In the genomic region with DNA sequence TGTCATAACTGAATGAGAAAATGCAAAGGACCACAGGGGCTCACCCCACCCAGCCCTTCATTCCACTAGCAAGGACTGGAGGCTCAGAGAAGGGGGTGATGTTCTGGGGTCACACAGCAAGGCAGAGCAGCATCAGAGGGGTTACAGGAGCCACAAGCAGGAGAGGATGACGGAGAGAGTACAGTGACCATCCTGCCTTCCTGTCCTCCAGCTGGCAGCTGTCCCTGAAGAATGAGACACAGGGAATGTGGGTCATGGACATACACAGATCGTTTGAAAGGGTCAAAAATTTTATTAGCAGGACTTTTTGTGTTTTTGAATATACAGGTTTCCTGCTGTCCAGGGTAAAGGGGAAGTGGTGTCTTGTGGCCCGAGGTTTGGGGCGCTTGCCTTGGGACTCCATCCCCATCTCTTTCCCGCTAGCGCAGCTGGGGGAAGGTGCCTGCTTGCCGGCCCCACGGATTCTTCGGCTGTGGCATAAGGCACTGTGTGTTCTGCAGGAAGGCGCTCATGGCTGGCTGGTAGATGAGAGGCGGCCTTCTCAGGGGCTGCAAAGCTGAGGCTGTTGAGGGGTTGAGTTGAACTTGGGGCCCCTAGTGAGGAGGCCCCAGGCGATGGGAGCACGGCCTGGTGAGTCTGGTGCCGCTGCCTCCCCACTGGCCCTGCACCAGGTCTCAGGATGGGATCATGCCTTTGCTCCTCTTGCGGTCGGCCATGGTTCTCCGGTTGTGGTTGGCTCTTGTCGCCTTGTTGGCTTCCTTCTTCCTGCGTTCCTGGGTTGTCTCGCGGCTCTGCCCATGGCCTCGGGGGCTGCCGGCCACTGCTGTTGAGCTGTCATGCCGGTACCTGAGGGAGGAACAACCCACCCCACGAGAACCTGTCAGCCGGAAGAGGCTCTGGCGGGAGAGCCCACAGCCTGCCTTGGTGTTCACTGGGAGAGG, we compare ENCODE assay signal across 14 cellular contexts. TPM values are rescaled to one million over a fixed set of nuclear protein-coding genes. Genes with fewer than 3 reads are reported as not detected.
A peak's percentile ranks its signal among the peaks of the same experiment; 100 is the strongest.
DNase-seq lines count a peak whose midpoint lies in the region; ATAC-seq and TF ChIP-seq lines count a peak whose summit lies in the region.
"Had no signal": no experiment of that assay in that cellular context is flagged by ENCODE, and none has a peak within 500 bp of the region (broad histone marks: within the 10 kb centered on the region; RNA-seq: fewer than 3 reads in every experiment).

No MANE protein-coding gene starts in this region.

- H3K36me3 ChIP-seq in adrenal gland (replicated peaks in 1 of 2): peaks cover 0 to 53% of the 10 kb centered on the region in 2 donors

- H3K4me1 Mint-ChIP-seq in stimulated activated naive CD8-positive, alpha-beta T cell treated with anti-CD3 and anti-CD28 coated beads, Interleukin-15, amount 100 ng/mL, for 72 hours: no peaks in the 10 kb centered on the region
- peaks cover 30% of the 10 kb centered on the region for H3K4me1 Mint-ChIP-seq in nephron progenitor cell

- no peaks in the 10 kb centered on the region for H3K27me3 ChIP-seq in adrenal gland
- H3K27me3 ChIP-seq: SJSA1 had no signal

- H3K36me3 Mint-ChIP-seq in nephron progenitor cell (ENCODE audit: low read depth): peaks cover 52% of the 10 kb centered on the region

- no peaks in the 10 kb centered on the region for H3K9me3 ChIP-seq in adrenal gland (replicated peaks in 1 of 3)
- H3K9me3 ChIP-seq: SJSA1 had no signal

- TF ChIP-seq CTCF in adrenal gland (IDR thresholded peaks at IDR 0.05) (no peak), nephron progenitor cell (IDR thresholded peaks at IDR 0.05) (no peak)

- H3K4me3 Mint-ChIP-seq in stimulated activated naive CD8-positive, alpha-beta T cell treated with anti-CD3 and anti-CD28 coated beads, Interleukin-15, amount 100 ng/mL, for 72 hours: no peak overlapping the region
- H3K4me3 Mint-ChIP-seq in nephron progenitor cell: no peak overlapping the region
- H3K4me3 Mint-ChIP-seq: HFFc6 had no signal

- ATAC-seq in stimulated activated naive CD8-positive, alpha-beta T cell treated with anti-CD3 and anti-CD28 coated beads, Interleukin-15, amount 100 ng/mL, for 72 hours: no peak
- ATAC-seq in stimulated activated naive CD8-positive, alpha-beta T cell treated with anti-CD3 and anti-CD28 coated beads, Interleukin-15, Interleukin-2, amounts not matched to agents 100 U/mL and 50 U/mL, for 24 hours: no peak
- ATAC-seq in HG02981 (IDR thresholded peaks at IDR 0.05; ENCODE audit: unreplicated experiment) (no peak), HG03097 (IDR thresholded peaks at IDR 0.05; ENCODE audit: low FRiP score, unreplicated experiment) (no peak)

- H3K27ac Mint-ChIP-seq in stimulated activated naive CD8-positive, alpha-beta T cell treated with anti-CD3 and anti-CD28 coated beads, Interleukin-15, amount 100 ng/mL, for 72 hours: peak overlapping the region; percentile 43 to 71
- H3K27ac Mint-ChIP-seq in nephron progenitor cell: peak overlapping the region; percentile 46
- H3K27ac Mint-ChIP-seq: HFFc6 had no signal

- no peak overlapping the region for H3K4me3 ChIP-seq in adrenal gland
- H3K4me3 ChIP-seq: SJSA1 had no signal

- intact Hi-C loops in adrenal gland (cut with DNase I): no loop called here

- no peak for TF ChIP-seq POLR2A in adrenal gland (IDR thresholded peaks at IDR 0.05)

- peaks cover 27 to 40% of the 10 kb centered on the region in 2 donors for H3K4me1 ChIP-seq in adrenal gland (replicated peaks in 1 of 2)
- H3K4me1 ChIP-seq: SJSA1 had no signal

- H3K27ac ChIP-seq in adrenal gland: peak overlapping the region in 3 of 5 donors; percentile 66 to 73 (median 68)
- H3K27ac ChIP-seq: C4-2B, SJSA1 had no signal

- DNase-seq in stimulated activated naive CD8-positive, alpha-beta T cell treated with anti-CD3 and anti-CD28 coated beads, Interleukin-15, amount 100 ng/mL, for 72 hours: no peak
- no peak for DNase-seq in stimulated activated naive CD8-positive, alpha-beta T cell treated with anti-CD3 and anti-CD28 coated beads, Interleukin-15, Interleukin-2, amounts not matched to agents 100 U/mL and 50 U/mL, for 24 hours
- DNase-seq in adrenal gland: peak; percentile 59 to 85 (median 81)
- no peak for DNase-seq in nephron progenitor cell
- DNase-seq in activated CD8-positive, alpha-beta memory T cell treated with anti-CD3 and anti-CD28 coated beads, Interleukin-2, amount 50 U/mL, for 4 hours: no peak
- DNase-seq: HFFc6; NCI-H1930; NCI-H2171; NCI-H446 treated with DMSO at 0.1 percent for 48 hours; NK-92 treated with Interleukin-12 subunit alpha and Interleukin-12 subunit beta, amount 100 ng/mL, for 24 hours had no signal

- 59 to 73% (median 69%) methylated on average over 13 to 27 of the region's 27 CpGs for WGBS in adrenal gland, 4 donors

- no peaks in the 10 kb centered on the region for H3K9me3 Mint-ChIP-seq in stimulated activated naive CD8-positive, alpha-beta T cell treated with anti-CD3 and anti-CD28 coated beads, Interleukin-15, amount 100 ng/mL, for 72 hours
- H3K9me3 Mint-ChIP-seq in nephron progenitor cell: no peaks in the 10 kb centered on the region
- H3K9me3 Mint-ChIP-seq: HFFc6 had no signal

- H3K27me3 Mint-ChIP-seq in stimulated activated naive CD8-positive, alpha-beta T cell treated with anti-CD3 and anti-CD28 coated beads, Interleukin-15, amount 100 ng/mL, for 72 hours: no peaks in the 10 kb centered on the region
- peaks cover 6% of the 10 kb centered on the region for H3K27me3 Mint-ChIP-seq in nephron progenitor cell (ENCODE audit: low read depth, poor library complexity)

RNA-seq across cellular contexts. Expression of a gene that starts 21.4 kb away (rescaled TPM):
- total RNA-seq in adrenal gland: 100 to 1,000 TPM in 7 of 8 donors, 10 to 100 TPM in 1; 51.3 to 204 (median 164) TPM
- 100 to 1,000 TPM; 217 to 489 (median 301) TPM for polyA plus RNA-seq in adrenal gland

RNA-seq across cellular contexts. Expression of a gene that starts 21.8 kb away (rescaled TPM):
- 10 to 100 TPM; 16.3 to 52.1 (median 33.6) TPM for total RNA-seq in adrenal gland
- 10 to 100 TPM; 13.1 to 97.8 (median 75.7) TPM for polyA plus RNA-seq in adrenal gland

RNA-seq across cellular contexts. Expression of a gene that starts 49.5 kb away (rescaled TPM):
- 100 to 1,000 TPM in 1 of 8 donors, 10 to 100 TPM in 7; 49.3 to 101 (median 73.2) TPM for total RNA-seq in adrenal gland
- polyA plus RNA-seq in adrenal gland: 100 to 1,000 TPM in 2 of 3 donors, 10 to 100 TPM in 1; 83.3 to 153 (median 144) TPM

Comparison
In these comparisons a context has a peak if more than half of its experiments do, and no peak if none do; other contexts are left out.
1. DNase-seq: peak in adrenal gland (7 of 7); none in stimulated activated naive CD8-positive, alpha-beta T cell treated with anti-CD3 and anti-CD28 coated beads, Interleukin-15, amount 100 ng/mL, for 72 hours (0 of 2), stimulated activated naive CD8-positive, alpha-beta T cell treated with anti-CD3 and anti-CD28 coated beads, Interleukin-15, Interleukin-2, amounts not matched to agents 100 U/mL and 50 U/mL, for 24 hours (single experiment), nephron progenitor cell (single experiment) and activated CD8-positive, alpha-beta memory T cell treated with anti-CD3 and anti-CD28 coated beads, Interleukin-2, amount 50 U/mL, for 4 hours (single experiment).